In genomic region chrX:24498975-24499374, GRCh38 we compare ENCODE assay signal across 8 cellular contexts. TPM values are rescaled to one million over a fixed set of nuclear protein-coding genes. Genes with fewer than 3 reads are reported as not detected.
DNase-seq lines count a peak whose midpoint lies in the region; ATAC-seq and TF ChIP-seq lines count a peak whose summit lies in the region.

No MANE protein-coding gene starts in this region.

- no peaks in the 10 kb centered on the region for H3K9me3 ChIP-seq in PC-9 (ENCODE audit: insufficient read depth, low read depth)
- no peaks in the 10 kb centered on the region for H3K9me3 ChIP-seq in esophagus muscularis mucosa

- H3F3A ChIP-seq in PC-9 (ENCODE audit: insufficient read depth, low read depth) = no peaks in the 10 kb centered on the region

- peak overlapping the region; percentile 49 for H3K27ac Mint-ChIP-seq in stimulated activated memory B cell treated with anti-CD40 and anti-IgM and Interleukin-4, amounts not matched to agents 10 μg/mL and 1 μg/mL and 100 μg/mL, for 72 hours

- H3K4me1 ChIP-seq in PC-9 (replicated peaks; ENCODE audit: insufficient read depth) = peaks cover 11% of the 10 kb centered on the region
- H3K4me1 ChIP-seq in esophagus muscularis mucosa = peaks cover 3 to 25% (median 22%) of the 10 kb centered on the region in 4 donors

- H3K4me3 ChIP-seq in PC-9 (no peak overlapping the region), esophagus muscularis mucosa (no peak overlapping the region)

- no peaks in the 10 kb centered on the region for H3K79me2 ChIP-seq in PC-9 (ENCODE audit: low read depth)

- peak; percentile 10 for DNase-seq in EH (ENCODE audit: low read depth)
- peak in 1 of 2 experiments; percentile 42 for DNase-seq in PC-9
- DNase-seq in esophagus muscularis mucosa (ENCODE audit: extremely low spot score) = no peak
- no peak for DNase-seq in stimulated activated CD8-positive, alpha-beta memory T cell treated with anti-CD3 and anti-CD28 coated beads, Interleukin-4, amount 100 ng/mL, for 48 hours
- no peak for DNase-seq in activated CD4-positive, alpha-beta T cell treated with anti-CD3 and anti-CD28 coated beads for 48 hours

- H3K36me3 Mint-ChIP-seq in stimulated activated memory B cell treated with anti-CD40 and anti-IgM and Interleukin-4, amounts not matched to agents 10 μg/mL and 1 μg/mL and 100 μg/mL, for 72 hours = no peaks in the 10 kb centered on the region

- peak; percentile 70 for TF ChIP-seq CTCF in PC-9 (conservative IDR thresholded peaks at IDR 0.05)
- peak; percentile 60 to 64 (median 62) for TF ChIP-seq CTCF in esophagus muscularis mucosa (IDR thresholded peaks at IDR 0.05)

- H2AFZ ChIP-seq in PC-9 = no peak overlapping the region

- H3K27me3 ChIP-seq in PC-9 (ENCODE audit: insufficient read depth, low read depth) = no peaks in the 10 kb centered on the region
- no peaks in the 10 kb centered on the region for H3K27me3 ChIP-seq in esophagus muscularis mucosa

- 43% methylated on average over 2 of the region's 2 CpGs for WGBS in esophagus muscularis mucosa

- CTCF ChIA-PET in PC-9 (lab: Charles Lee) = interaction anchor here (0.6 to 2.4 kb wide), 4 partner anchors 90 to 239 kb away, joined by 3 to 14 read pairs (median 5); no protein-coding TSS in a partner anchor

- H3K4me2 ChIP-seq in PC-9 = no peak overlapping the region

- H3K27ac ChIP-seq in PC-9 (no peak overlapping the region), esophagus muscularis mucosa (replicated peaks in 1 of 4) (peak overlapping the region in 3 of 4 donors; percentile 47 to 65 (median 58))

- peaks cover 4% of the 10 kb centered on the region for H3K4me1 Mint-ChIP-seq in stimulated activated memory B cell treated with anti-CD40 and anti-IgM and Interleukin-4, amounts not matched to agents 10 μg/mL and 1 μg/mL and 100 μg/mL, for 72 hours

- intact Hi-C loops in PC-9 (cut with micrococcal nuclease; ENCODE audit: unreplicated experiment) (loop anchor here (1.0 to 10.0 kb wide), 4 partner anchors 103 to 414 kb away; no protein-coding TSS in a partner anchor), esophagus muscularis mucosa (cut with DNase I) (loop anchor here (2.0 to 10.0 kb wide), 2 partner anchors 102 to 244 kb away; no protein-coding TSS in a partner anchor)

- BruUV-seq in PC-9 (replicated peaks; lab: Mats Ljungman, UMichigan) = no TSS peak

- H3K27me3 Mint-ChIP-seq in stimulated activated memory B cell treated with anti-CD40 and anti-IgM and Interleukin-4, amounts not matched to agents 10 μg/mL and 1 μg/mL and 100 μg/mL, for 72 hours = no peaks in the 10 kb centered on the region

- no peak overlapping the region for H3K4me3 Mint-ChIP-seq in stimulated activated memory B cell treated with anti-CD40 and anti-IgM and Interleukin-4, amounts not matched to agents 10 μg/mL and 1 μg/mL and 100 μg/mL, for 72 hours

- ATAC-seq in GM21526 (IDR thresholded peaks at IDR 0.05; ENCODE audit: low FRiP score, unreplicated experiment) (peak; percentile 61), HG02759 (IDR thresholded peaks at IDR 0.05; ENCODE audit: unreplicated experiment) (no peak)
- ATAC-seq in stimulated activated memory B cell treated with anti-CD40 and anti-IgM and Interleukin-4, amounts not matched to agents 10 μg/mL and 1 μg/mL and 100 μg/mL, for 72 hours = no peak

- H3K36me3 ChIP-seq in PC-9 (ENCODE audit: low read depth) (no peaks in the 10 kb centered on the region), esophagus muscularis mucosa (no peaks in the 10 kb centered on the region)

- no peak for TF ChIP-seq POLR2A in esophagus muscularis mucosa (IDR thresholded peaks at IDR 0.05; ENCODE audit: low read depth)

- no peak for TF ChIP-seq EP300 in esophagus muscularis mucosa (IDR thresholded peaks at IDR 0.05)

- no peaks in the 10 kb centered on the region for H3K9me3 Mint-ChIP-seq in stimulated activated memory B cell treated with anti-CD40 and anti-IgM and Interleukin-4, amounts not matched to agents 10 μg/mL and 1 μg/mL and 100 μg/mL, for 72 hours

- POLR2A ChIA-PET in PC-9 (lab: Charles Lee; ENCODE audit: unreplicated experiment) = no interaction called here

- no peaks in the 10 kb centered on the region for H3K9me2 ChIP-seq in PC-9 (ENCODE audit: insufficient read depth)

- no peaks in the 10 kb centered on the region for H4K20me1 ChIP-seq in PC-9 (ENCODE audit: insufficient read depth)

RNA-seq across cellular contexts. Expression of gene PDK3, which starts 33.9 kb away (rescaled TPM):
- 12.5 and 19.4 TPM in 2 replicates for total RNA-seq in PC-9 (2021)
- 10 to 100 TPM; 38.4 to 63.4 (median 53.4) TPM for total RNA-seq in esophagus muscularis mucosa
